In genomic region chr2:108918156-108918845, GRCh38 we compare ENCODE assay signal across 20 cellular contexts.
"Had no signal": no experiment of that assay in that cellular context is flagged by ENCODE, and none has a peak within 500 bp of the region (broad histone marks: within the 10 kb centered on the region; RNA-seq: fewer than 3 reads in every experiment).

No MANE protein-coding gene starts in this region.

- H3K9me3 Mint-ChIP-seq: activated B cell treated with CpG ODN at 0.5 μM for 24 hours; activated CD8-positive, alpha-beta T cell treated with anti-CD3 and anti-CD28 coated beads for 36 hours; activated naive CD4-positive, alpha-beta T cell treated with anti-CD3 and anti-CD28 coated beads, Interleukin-2, amount 50 U/mL, for 72 hours; naive B cell; T-cell; T-helper 2 cell treated with Interferon-gamma antibody and Interleukin-4, amounts not matched to agents 5 μg/mL and 100 μg/mL, for 36 hours had no signal

- H3K79me2 ChIP-seq: parathyroid adenoma had no signal

- DNase-seq: activated B cell treated with CpG ODN at 0.5 μM for 24 hours; activated CD4-positive, alpha-beta T cell treated with anti-CD3 and anti-CD28 coated beads, Interleukin-2, amount 50 U/mL, for 1 hour; activated CD8-positive, alpha-beta T cell treated with anti-CD3 and anti-CD28 coated beads for 36 hours; activated naive CD4-positive, alpha-beta T cell; activated T-cell treated with anti-CD3 and anti-CD28 coated beads, Interleukin-2, amount 50 U/mL, for 48 hours; anterior cingulate cortex; cerebellar nuclear complex; cortex of kidney; foreskin fibroblast; left lung; naive B cell; occipital lobe; psoas muscle; stimulated activated naive CD8-positive, alpha-beta T cell treated with anti-CD3 and anti-CD28 coated beads, Interleukin-15, Interleukin-2, amounts not matched to agents 100 U/mL and 50 U/mL, for 24 hours; T-cell had no signal

- H3K27ac Mint-ChIP-seq: activated B cell treated with CpG ODN at 0.5 μM for 24 hours; activated CD8-positive, alpha-beta T cell treated with anti-CD3 and anti-CD28 coated beads for 36 hours; naive B cell; T-cell; T-helper 2 cell treated with Interferon-gamma antibody and Interleukin-4, amounts not matched to agents 5 μg/mL and 100 μg/mL, for 36 hours had no signal

- H3K9me3 ChIP-seq: left lung, psoas muscle, thoracic aorta had no signal

- H3K4me1 Mint-ChIP-seq: activated B cell treated with CpG ODN at 0.5 μM for 24 hours, naive B cell had no signal

- H3K36me3 Mint-ChIP-seq: activated naive CD4-positive, alpha-beta T cell treated with anti-CD3 and anti-CD28 coated beads, Interleukin-2, amount 50 U/mL, for 72 hours; naive B cell; T-cell had no signal

- H3K4me3 ChIP-seq: left lung, lung, psoas muscle, thoracic aorta had no signal

- H3K9ac ChIP-seq: parathyroid adenoma had no signal

- H3K27me3 ChIP-seq: left lung had no signal

- H3K36me3 ChIP-seq: left lung, thoracic aorta had no signal

- H3K4me3 Mint-ChIP-seq: activated B cell treated with CpG ODN at 0.5 μM for 24 hours; activated CD8-positive, alpha-beta T cell treated with anti-CD3 and anti-CD28 coated beads for 36 hours; T-cell; T-helper 2 cell treated with Interferon-gamma antibody and Interleukin-4, amounts not matched to agents 5 μg/mL and 100 μg/mL, for 36 hours had no signal

- H3K4me1 ChIP-seq: left lung, parathyroid adenoma, psoas muscle had no signal

- H3K27me3 Mint-ChIP-seq: activated B cell treated with CpG ODN at 0.5 μM for 24 hours; activated CD8-positive, alpha-beta T cell treated with anti-CD3 and anti-CD28 coated beads for 36 hours; naive B cell; T-cell had no signal

- H3K27ac ChIP-seq: left lung, parathyroid adenoma, psoas muscle, thoracic aorta had no signal
